Comparison of ENCODE assay signal across 9 cellular contexts in the genomic region with DNA sequence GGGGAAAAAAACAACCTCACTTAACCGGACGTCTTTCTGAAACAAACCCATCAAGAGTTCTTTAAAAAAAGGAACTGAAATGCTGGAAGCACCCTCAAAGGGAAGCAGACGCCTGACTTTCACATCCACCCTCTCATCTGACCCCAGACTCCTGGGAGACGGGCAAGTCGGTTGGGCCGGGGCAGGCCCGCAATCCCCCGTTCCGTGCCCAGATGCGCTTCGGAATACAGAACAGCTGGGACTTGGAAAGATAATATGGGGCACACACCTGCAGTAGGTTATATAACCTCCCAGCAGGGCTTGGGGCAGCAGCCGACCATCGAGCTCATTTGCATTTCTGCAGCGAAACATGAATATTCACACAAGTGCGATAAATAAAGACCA. TPM values are rescaled to one million over a fixed set of nuclear protein-coding genes. Genes with fewer than 3 reads are reported as not detected.
DNase-seq lines count a peak whose midpoint lies in the region; ATAC-seq and TF ChIP-seq lines count a peak whose summit lies in the region.
"Had no signal": no experiment of that assay in that cellular context is flagged by ENCODE, and none has a peak within 500 bp of the region (broad histone marks: within the 10 kb centered on the region; RNA-seq: fewer than 3 reads in every experiment).

No MANE protein-coding gene starts in this region.

- no peaks in the 10 kb centered on the region for H3K36me3 ChIP-seq in right atrium auricular region

- H3K9me3 ChIP-seq in right atrium auricular region: no peaks in the 10 kb centered on the region

- ATAC-seq in HG02588 (IDR thresholded peaks at IDR 0.05; ENCODE audit: unreplicated experiment): no peak

- no peaks in the 10 kb centered on the region for H3K36me3 Mint-ChIP-seq in immature natural killer cell

- intact Hi-C loops in cardiac septum (cut with DNase I): no loop called here

- DNase-seq in cardiac septum (ENCODE audit: low spot score): peak; percentile 66
- DNase-seq in right atrium auricular region (ENCODE audit: low spot score): no peak
- DNase-seq in RWPE1 (ENCODE audit: low spot score): no peak
- DNase-seq in immature natural killer cell: no peak
- no peak for DNase-seq in stimulated activated CD4-positive, alpha-beta T cell treated with anti-CD3 and anti-CD28 coated beads, Interleukin-2, amount 100 ng/mL, for 48 hours
- no peak for DNase-seq in G401 (ENCODE audit: low spot score)
- DNase-seq in NK-92 treated with Interleukin-12 subunit alpha and Interleukin-12 subunit beta, amount 100 ng/mL, for 24 hours (lab: John Stamatoyannopoulos, UW): no peak
- DNase-seq: NCI-H2081 had no signal

- peak overlapping the region in 5 of 6 donors; percentile 12 to 69 (median 14) for H3K27ac Mint-ChIP-seq in immature natural killer cell

- H3K4me3 Mint-ChIP-seq in immature natural killer cell: peak overlapping the region; percentile 44 to 66 (median 59)

- peaks cover 0 to 74% of the 10 kb centered on the region in 2 donors for H3K4me1 ChIP-seq in right atrium auricular region

- TF ChIP-seq CTCF in right atrium auricular region (IDR thresholded peaks at IDR 0.05) (no peak), RWPE1 (conservative IDR thresholded peaks at IDR 0.05; ENCODE audit: low read depth) (no peak)

- CTCF ChIA-PET in RWPE1 (lab: Yijun Ruan, JAX): no interaction called here

- H3K27ac ChIP-seq in right atrium auricular region (no peak overlapping the region), RWPE1 (peak overlapping the region; percentile 86)

- POLR2A ChIA-PET in RWPE1 (lab: Yijun Ruan, JAX; ENCODE audit: low non-redundant PET): no interaction called here

- H3K9me3 Mint-ChIP-seq in immature natural killer cell: no peaks in the 10 kb centered on the region

- peaks cover 9 to 11% of the 10 kb centered on the region in 2 donors for H3K27me3 ChIP-seq in right atrium auricular region

- no peak overlapping the region for H3K4me3 ChIP-seq in right atrium auricular region

- in situ Hi-C loops in G401 (cut with HindIII; ENCODE audit: low sequenced_read_pairs): no loop called here

- H3K4me1 Mint-ChIP-seq in immature natural killer cell: peaks cover 26 to 28% of the 10 kb centered on the region in 2 donors

- peaks cover 2 to 11% (median 10%) of the 10 kb centered on the region in 3 donors for H3K27me3 Mint-ChIP-seq in immature natural killer cell (ENCODE audit: low read depth in 3 of 3)

RNA-seq across cellular contexts. Expression of gene ARHGAP27, which starts 3.7 kb away (rescaled TPM):
- total RNA-seq in cardiac septum (20.0 TPM), right atrium auricular region (10 to 100 TPM; 18.9 to 21.9 TPM)
- 10 to 100 TPM; 23.5 to 64.9 (median 27.8) TPM for polyA plus RNA-seq in immature natural killer cell
- 20.9 and 24.9 TPM in 2 replicates for total RNA-seq in G401 (2014; rRNA removed; shearing (Covaris generic))
